32 cellular contexts compared by ENCODE assay signal in the genomic region with DNA sequence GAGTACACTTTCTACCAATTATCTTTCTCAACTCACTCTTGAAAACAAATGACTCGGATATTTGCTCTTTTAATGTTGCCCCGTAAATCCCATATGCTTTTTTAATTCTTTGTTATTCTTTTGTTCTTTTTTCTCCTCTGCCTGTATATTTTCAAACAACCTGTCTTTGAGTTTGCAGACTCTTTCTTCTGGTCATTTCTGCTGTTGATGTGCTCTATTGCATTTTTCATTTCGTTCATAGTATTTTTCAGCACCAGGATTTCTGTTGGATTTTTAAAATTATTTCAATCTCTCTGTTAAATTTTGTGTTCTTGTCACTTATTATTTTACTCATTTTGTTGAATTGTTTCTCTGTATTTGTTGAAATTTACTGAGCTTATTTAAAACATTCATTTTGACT.
"Had no signal": no experiment of that assay in that cellular context is flagged by ENCODE, and none has a peak within 500 bp of the region (broad histone marks: within the 10 kb centered on the region; RNA-seq: fewer than 3 reads in every experiment).

No MANE protein-coding gene starts in this region.

- H3K27me3 ChIP-seq: adrenal gland, breast epithelium, cardiac muscle cell, colonic mucosa, esophagus squamous epithelium, gastroesophageal sphincter, heart right ventricle had no signal

- FAIRE-seq: endometrium, endothelial cell of umbilical vein had no signal

- H3K4me1 ChIP-seq: adrenal gland, breast epithelium, colonic mucosa, esophagus squamous epithelium, heart right ventricle had no signal

- H3K4me3 ChIP-seq: adrenal gland, breast epithelium, cardiac muscle cell, colonic mucosa, esophagus squamous epithelium, gastroesophageal sphincter, heart right ventricle had no signal

- H3K27ac ChIP-seq: adrenal gland, breast epithelium, cardiac muscle cell, colonic mucosa, epithelial cell of prostate, esophagus squamous epithelium, gastroesophageal sphincter, heart right ventricle had no signal

- H3K9me3 ChIP-seq: colonic mucosa had no signal

- DNase-seq: activated CD4-positive, alpha-beta memory T cell treated with anti-CD3 and anti-CD28 coated beads for 36 hours; activated CD4-positive, alpha-beta T cell treated with anti-CD3 and anti-CD28 coated beads for 36 hours; activated CD4-positive, alpha-beta T cell treated with anti-CD3 and anti-CD28 coated beads, Interleukin-2, amount 10 ng/mL, durations not matched to agents 24 days and 14 days; activated CD4-positive, CD25-positive, alpha-beta regulatory T cell; activated CD4-positive, CD25-positive, alpha-beta regulatory T cell treated with anti-CD3 and anti-CD28 coated beads, Interleukin-2, amount 50 U/mL, for 72 hours; activated CD8-positive, alpha-beta memory T cell treated with anti-CD3 and anti-CD28 coated beads, Interleukin-2, amount 10 ng/mL, durations not matched to agents 7 days and 5 days; activated CD8-positive, alpha-beta memory T cell treated with anti-CD3 and anti-CD28 coated beads, Interleukin-2, amount 50 U/mL, for 4 hours; activated CD8-positive, alpha-beta T cell treated with anti-CD3 and anti-CD28 coated beads, Interleukin-2, amount 10 ng/mL, durations not matched to agents 7 days and 5 days; activated effector memory CD4-positive, alpha-beta T cell treated with anti-CD3 and anti-CD28 coated beads, Interleukin-2, amount 50 U/mL, for 16 hours; activated naive CD4-positive, alpha-beta T cell treated with anti-CD3 and anti-CD28 coated beads for 36 hours; activated naive CD8-positive, alpha-beta T cell treated with anti-CD3 and anti-CD28 coated beads for 36 hours; activated naive CD8-positive, alpha-beta T cell treated with anti-CD3 and anti-CD28 coated beads, Interleukin-2, amount 50 U/mL, for 24 hours; activated T-cell treated with anti-CD3 and anti-CD28 coated beads, Interleukin-2, amount 50 U/mL, for 1 hour; activated T-cell treated with anti-CD3 and anti-CD28 coated beads, Interleukin-2, amount 50 U/mL, for 48 hours; adrenal gland; amygdala; aorta; central memory CD4-positive, alpha-beta T cell; cerebellar nuclear complex; colonic mucosa; effector CD8-positive, alpha-beta T cell; esophagus squamous epithelium; foreskin melanocyte; heart right ventricle; T-helper 17 cell; T1000 had no signal

- ATAC-seq: activated CD4-positive, alpha-beta T cell treated with anti-CD3 and anti-CD28 coated beads for 36 hours; activated CD8-positive, alpha-beta memory T cell treated with anti-CD3 and anti-CD28 coated beads, Interleukin-2, amount 10 ng/mL, durations not matched to agents 7 days and 5 days; activated CD8-positive, alpha-beta T cell treated with anti-CD3 and anti-CD28 coated beads, Interleukin-2, amount 10 ng/mL, durations not matched to agents 7 days and 5 days; activated naive CD8-positive, alpha-beta T cell treated with anti-CD3 and anti-CD28 coated beads, Interleukin-2, amount 50 U/mL, for 24 hours; gastroesophageal sphincter; heart right ventricle; T-helper 17 cell had no signal

- H3K36me3 ChIP-seq: adrenal gland, breast epithelium, cardiac muscle cell, colonic mucosa, esophagus squamous epithelium, gastroesophageal sphincter, heart right ventricle had no signal
